1 cellular context compared by ENCODE assay signal in the genomic region with DNA sequence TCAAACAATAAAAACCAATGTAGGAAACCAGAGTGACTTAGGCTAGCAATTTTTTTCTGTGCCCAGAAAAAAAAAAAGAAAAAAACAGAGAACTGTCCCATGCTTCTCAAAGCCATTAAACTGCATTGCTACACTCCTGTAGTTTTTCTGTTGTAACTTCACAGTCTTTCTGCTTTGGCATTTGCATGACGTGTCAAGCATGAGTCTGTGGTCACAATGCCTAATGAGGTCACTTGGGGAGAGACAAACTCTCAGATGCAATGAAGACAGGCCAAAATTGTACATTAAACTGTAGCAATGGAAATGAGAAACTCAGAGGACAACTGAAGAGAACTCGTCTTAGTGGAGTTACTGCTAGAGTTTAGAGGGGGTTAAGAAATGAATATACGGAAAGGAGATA.
TF ChIP-seq lines count a peak whose summit lies in the region.

No MANE protein-coding gene starts in this region.

TF ChIP-seq in GM12878, 131 proteins besides CTCF, POLR2A, EP300 and RAD21:
- no peak for TF ChIP-seq FOS (IDR thresholded peaks at IDR 0.05; ENCODE audit: borderline replicate concordance, extremely low read depth, insufficient read length)
- TF ChIP-seq CREB1 (IDR thresholded peaks at IDR 0.05; ENCODE audit: low read depth): 0 out of 2 replicates have a peak, but pooled peaks have one; percentile 46
- no peak for TF ChIP-seq MTA2 (IDR thresholded peaks at IDR 0.05; ENCODE audit: low read depth)
